In genomic region chr2:109153005-109153404, GRCh38 we compare ENCODE assay signal across 8 cellular contexts.
"Had no signal": no experiment of that assay in that cellular context is flagged by ENCODE, and none has a peak within 500 bp of the region (broad histone marks: within the 10 kb centered on the region; RNA-seq: fewer than 3 reads in every experiment).

No MANE protein-coding gene starts in this region.

- H3K27ac Mint-ChIP-seq: GM23338, H9, HFFc6 had no signal

- H3K4me3 ChIP-seq: GM23248, GM23338, HAP-1 had no signal

- H3K9ac ChIP-seq: GM23248 had no signal

- H3K4me2 ChIP-seq: GM23338 had no signal

- H3K4me1 ChIP-seq: HAP-1 had no signal

- H3K9me3 ChIP-seq: HAP-1 had no signal

- H2AFZ ChIP-seq: GM23248, GM23338 had no signal

- H3K27ac ChIP-seq: GM23248 had no signal

- H3K4me3 Mint-ChIP-seq: GM23338, H9, HFFc6 had no signal

- H3K9me3 Mint-ChIP-seq: H9, HFFc6 had no signal

- DNase-seq: GM23248, GOT3, H7, H9, HCEC 1CT, HFFc6 had no signal

- H3K36me3 ChIP-seq: HAP-1 had no signal
